ENCODE assay signal across 11 cellular contexts in the genomic region with DNA sequence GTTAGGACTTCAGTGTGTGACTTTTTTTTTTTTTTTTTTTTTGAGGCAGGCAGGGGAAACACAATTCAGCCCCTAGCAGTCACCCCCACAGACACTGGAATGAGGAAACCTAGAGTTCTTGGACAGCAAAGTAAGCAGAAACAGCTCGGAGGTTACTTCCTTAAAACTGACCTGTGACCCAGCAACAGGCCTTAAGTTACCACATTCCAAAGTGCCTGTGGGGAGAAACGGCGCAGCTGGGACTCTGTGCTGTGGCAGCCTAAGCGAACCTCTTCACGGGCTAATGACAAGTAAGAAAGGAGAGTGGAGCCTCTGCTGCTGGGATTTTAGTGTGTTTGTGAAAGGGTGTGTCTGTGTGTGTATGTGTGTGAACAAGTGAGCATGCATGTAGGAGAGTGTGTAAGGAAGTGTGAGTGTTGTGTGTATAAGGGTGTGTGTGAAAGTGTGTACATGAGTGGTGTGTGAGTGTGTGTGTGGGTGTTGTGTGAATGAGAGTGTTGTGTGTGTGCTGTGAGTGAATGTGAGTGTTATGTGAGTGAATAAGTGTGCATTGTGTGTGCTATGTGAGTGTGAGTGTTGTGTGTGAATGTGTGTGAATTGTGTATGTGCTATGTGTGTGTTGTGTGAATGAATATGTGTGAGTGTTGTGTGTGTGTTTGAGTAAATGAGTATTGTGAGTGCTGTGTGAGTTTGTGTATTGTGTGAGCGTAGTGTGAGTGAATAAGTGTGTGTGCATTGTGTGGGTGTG.
A peak's percentile ranks its signal among the peaks of the same experiment; 100 is the strongest.
DNase-seq lines count a peak whose midpoint lies in the region; ATAC-seq and TF ChIP-seq lines count a peak whose summit lies in the region.
"Had no signal": no experiment of that assay in that cellular context is flagged by ENCODE, and none has a peak within 500 bp of the region (broad histone marks: within the 10 kb centered on the region; RNA-seq: fewer than 3 reads in every experiment).

No MANE protein-coding gene starts in this region.

- TF ChIP-seq CTCF in HEK293 (tag by site-specific recombination; IDR thresholded peaks at IDR 0.05), result no peak

- H3K27ac ChIP-seq in HEK293 (ENCODE audit: extremely low read depth, low read depth, low read length), result no peak overlapping the region

- H3K36me3 ChIP-seq in HEK293 (ENCODE audit: control insufficient read depth in 2 of 2, insufficient read depth in 1 of 2, low read length in 2 of 2), result no peaks in the 10 kb centered on the region

- POLR2A ChIA-PET in HEK293 (lab: Yijun Ruan, JAX), result no interaction called here

- CTCF ChIA-PET in HEK293 (lab: Yijun Ruan, JAX), result no interaction called here

- DNase-seq in SKM-1 treated with dmso at 0.1 percent for 144 hours (lab: John Stamatoyannopoulos, UW; ENCODE audit: unreplicated experiment), result peak; percentile 95
- peak; percentile 77 for DNase-seq in islet precursor cell
- peak; percentile 46 for DNase-seq in pons (ENCODE audit: low spot score)
- no peak for DNase-seq in A172 (ENCODE audit: low spot score)
- no peak for DNase-seq in cerebellar nuclear complex (lab: John Stamatoyannopoulos, UW)
- DNase-seq: MM.1S; NCI-H345; stimulated activated naive CD4-positive, alpha-beta T cell treated with Interleukin-2 at 50 U/mL for 16 hours had no signal

- H3K9me3 ChIP-seq in HEK293 (ENCODE audit: control insufficient read depth, insufficient read depth, low read depth, low read length), result no peaks in the 10 kb centered on the region

- H3K4me3 ChIP-seq in HEK293 (ENCODE audit: low read depth, low read length), result no peak overlapping the region

- no peaks in the 10 kb centered on the region for H3K4me1 ChIP-seq in HEK293 (ENCODE audit: control insufficient read depth, insufficient read depth, low read length)

- ATAC-seq in GM18502 (IDR thresholded peaks at IDR 0.05; ENCODE audit: poor library complexity, unreplicated experiment) (no peak), HG03442 (IDR thresholded peaks at IDR 0.05; ENCODE audit: unreplicated experiment) (no peak)

TF ChIP-seq in HEK293, 187 proteins besides CTCF, POLR2A, EP300 and RAD21:
- TF ChIP-seq KLF8 (tag by site-specific recombination; IDR thresholded peaks at IDR 0.05) (no peak), ZFHX2 (tag by site-specific recombination; conservative IDR thresholded peaks at IDR 0.05) (peak; percentile 41; the same call in 1 of the 2 replicates), EGR2 (tag by site-specific recombination; IDR thresholded peaks at IDR 0.05; ENCODE audit: low read depth) (no peak), ZNF239 (tag by site-specific recombination; IDR thresholded peaks at IDR 0.05) (peak; percentile 63; the same call in 1 of the 2 replicates), ZNF585B (tag by site-specific recombination; IDR thresholded peaks at IDR 0.05) (no peak), ZBTB20 (tag by site-specific recombination; IDR thresholded peaks at IDR 0.05) (peak; percentile 25; the same call in 1 of the 2 replicates), ZNF624 (tag by site-specific recombination; IDR thresholded peaks at IDR 0.05) (no peak), ZNF266 (tag by site-specific recombination; IDR thresholded peaks at IDR 0.05; ENCODE audit: low read depth) (peak; percentile 13; the same call in 1 of the 2 replicates), ZNF175 (tag by site-specific recombination; IDR thresholded peaks at IDR 0.05) (no peak)
- TF ChIP-seq, protein P1, sequence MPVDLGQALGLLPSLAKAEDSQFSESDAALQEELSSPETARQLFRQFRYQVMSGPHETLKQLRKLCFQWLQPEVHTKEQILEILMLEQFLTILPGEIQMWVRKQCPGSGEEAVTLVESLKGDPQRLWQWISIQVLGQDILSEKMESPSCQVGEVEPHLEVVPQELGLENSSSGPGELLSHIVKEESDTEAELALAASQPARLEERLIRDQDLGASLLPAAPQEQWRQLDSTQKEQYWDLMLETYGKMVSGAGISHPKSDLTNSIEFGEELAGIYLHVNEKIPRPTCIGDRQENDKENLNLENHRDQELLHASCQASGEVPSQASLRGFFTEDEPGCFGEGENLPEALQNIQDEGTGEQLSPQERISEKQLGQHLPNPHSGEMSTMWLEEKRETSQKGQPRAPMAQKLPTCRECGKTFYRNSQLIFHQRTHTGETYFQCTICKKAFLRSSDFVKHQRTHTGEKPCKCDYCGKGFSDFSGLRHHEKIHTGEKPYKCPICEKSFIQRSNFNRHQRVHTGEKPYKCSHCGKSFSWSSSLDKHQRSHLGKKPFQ (tag by site-specific recombination; IDR thresholded peaks at IDR 0.05), result peak; percentile 96
- TF ChIP-seq, protein P2, sequence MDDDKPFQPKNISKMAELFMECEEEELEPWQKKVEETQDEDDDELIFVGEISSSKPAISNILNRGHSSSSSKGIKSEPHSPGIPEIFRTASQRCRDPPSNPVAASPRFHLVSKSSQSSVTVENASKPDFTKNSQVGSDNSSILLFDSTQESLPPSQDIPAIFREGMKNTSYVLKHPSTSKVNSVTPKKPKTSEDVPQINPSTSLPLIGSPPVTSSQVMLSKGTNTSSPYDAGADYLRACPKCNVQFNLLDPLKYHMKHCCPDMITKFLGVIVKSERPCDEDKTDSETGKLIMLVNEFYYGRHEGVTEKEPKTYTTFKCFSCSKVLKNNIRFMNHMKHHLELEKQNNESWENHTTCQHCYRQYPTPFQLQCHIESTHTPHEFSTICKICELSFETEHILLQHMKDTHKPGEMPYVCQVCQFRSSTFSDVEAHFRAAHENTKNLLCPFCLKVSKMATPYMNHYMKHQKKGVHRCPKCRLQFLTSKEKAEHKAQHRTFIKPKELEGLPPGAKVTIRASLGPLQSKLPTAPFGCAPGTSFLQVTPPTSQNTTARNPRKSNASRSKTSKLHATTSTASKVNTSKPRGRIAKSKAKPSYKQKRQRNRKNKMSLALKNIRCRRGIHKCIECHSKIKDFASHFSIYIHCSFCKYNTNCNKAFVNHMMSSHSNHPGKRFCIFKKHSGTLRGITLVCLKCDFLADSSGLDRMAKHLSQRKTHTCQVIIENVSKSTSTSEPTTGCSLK (tag by site-specific recombination; IDR thresholded peaks at IDR 0.05), result 0 out of 2 replicates have a peak, but pooled peaks have one; percentile 60
- TF ChIP-seq, protein P3, sequence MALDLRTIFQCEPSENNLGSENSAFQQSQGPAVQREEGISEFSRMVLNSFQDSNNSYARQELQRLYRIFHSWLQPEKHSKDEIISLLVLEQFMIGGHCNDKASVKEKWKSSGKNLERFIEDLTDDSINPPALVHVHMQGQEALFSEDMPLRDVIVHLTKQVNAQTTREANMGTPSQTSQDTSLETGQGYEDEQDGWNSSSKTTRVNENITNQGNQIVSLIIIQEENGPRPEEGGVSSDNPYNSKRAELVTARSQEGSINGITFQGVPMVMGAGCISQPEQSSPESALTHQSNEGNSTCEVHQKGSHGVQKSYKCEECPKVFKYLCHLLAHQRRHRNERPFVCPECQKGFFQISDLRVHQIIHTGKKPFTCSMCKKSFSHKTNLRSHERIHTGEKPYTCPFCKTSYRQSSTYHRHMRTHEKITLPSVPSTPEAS (tag by site-specific recombination; IDR thresholded peaks at IDR 0.05), result peak; percentile 16; the same call in 1 of the 2 replicates
- TF ChIP-seq, protein P4, sequence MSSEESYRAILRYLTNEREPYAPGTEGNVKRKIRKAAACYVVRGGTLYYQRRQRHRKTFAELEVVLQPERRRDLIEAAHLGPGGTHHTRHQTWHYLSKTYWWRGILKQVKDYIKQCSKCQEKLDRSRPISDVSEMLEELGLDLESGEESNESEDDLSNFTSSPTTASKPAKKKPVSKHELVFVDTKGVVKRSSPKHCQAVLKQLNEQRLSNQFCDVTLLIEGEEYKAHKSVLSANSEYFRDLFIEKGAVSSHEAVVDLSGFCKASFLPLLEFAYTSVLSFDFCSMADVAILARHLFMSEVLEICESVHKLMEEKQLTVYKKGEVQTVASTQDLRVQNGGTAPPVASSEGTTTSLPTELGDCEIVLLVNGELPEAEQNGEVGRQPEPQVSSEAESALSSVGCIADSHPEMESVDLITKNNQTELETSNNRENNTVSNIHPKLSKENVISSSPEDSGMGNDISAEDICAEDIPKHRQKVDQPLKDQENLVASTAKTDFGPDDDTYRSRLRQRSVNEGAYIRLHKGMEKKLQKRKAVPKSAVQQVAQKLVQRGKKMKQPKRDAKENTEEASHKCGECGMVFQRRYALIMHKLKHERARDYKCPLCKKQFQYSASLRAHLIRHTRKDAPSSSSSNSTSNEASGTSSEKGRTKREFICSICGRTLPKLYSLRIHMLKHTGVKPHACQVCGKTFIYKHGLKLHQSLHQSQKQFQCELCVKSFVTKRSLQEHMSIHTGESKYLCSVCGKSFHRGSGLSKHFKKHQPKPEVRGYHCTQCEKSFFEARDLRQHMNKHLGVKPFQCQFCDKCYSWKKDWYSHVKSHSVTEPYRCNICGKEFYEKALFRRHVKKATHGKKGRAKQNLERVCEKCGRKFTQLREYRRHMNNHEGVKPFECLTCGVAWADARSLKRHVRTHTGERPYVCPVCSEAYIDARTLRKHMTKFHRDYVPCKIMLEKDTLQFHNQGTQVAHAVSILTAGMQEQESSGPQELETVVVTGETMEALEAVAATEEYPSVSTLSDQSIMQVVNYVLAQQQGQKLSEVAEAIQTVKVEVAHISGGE (tag by site-specific recombination; conservative IDR thresholded peaks at IDR 0.05; ENCODE audit: low read depth), result no peak

Comparison
In these comparisons a context has a peak if more than half of its experiments do, and no peak if none do; other contexts are left out.
1. DNase-seq: peak in SKM-1 treated with dmso at 0.1 percent for 144 hours (single experiment), islet precursor cell (single experiment) and pons (single experiment); none in A172 (single experiment) and cerebellar nuclear complex (0 of 2).